1 cellular context compared by ENCODE assay signal in the genomic region with DNA sequence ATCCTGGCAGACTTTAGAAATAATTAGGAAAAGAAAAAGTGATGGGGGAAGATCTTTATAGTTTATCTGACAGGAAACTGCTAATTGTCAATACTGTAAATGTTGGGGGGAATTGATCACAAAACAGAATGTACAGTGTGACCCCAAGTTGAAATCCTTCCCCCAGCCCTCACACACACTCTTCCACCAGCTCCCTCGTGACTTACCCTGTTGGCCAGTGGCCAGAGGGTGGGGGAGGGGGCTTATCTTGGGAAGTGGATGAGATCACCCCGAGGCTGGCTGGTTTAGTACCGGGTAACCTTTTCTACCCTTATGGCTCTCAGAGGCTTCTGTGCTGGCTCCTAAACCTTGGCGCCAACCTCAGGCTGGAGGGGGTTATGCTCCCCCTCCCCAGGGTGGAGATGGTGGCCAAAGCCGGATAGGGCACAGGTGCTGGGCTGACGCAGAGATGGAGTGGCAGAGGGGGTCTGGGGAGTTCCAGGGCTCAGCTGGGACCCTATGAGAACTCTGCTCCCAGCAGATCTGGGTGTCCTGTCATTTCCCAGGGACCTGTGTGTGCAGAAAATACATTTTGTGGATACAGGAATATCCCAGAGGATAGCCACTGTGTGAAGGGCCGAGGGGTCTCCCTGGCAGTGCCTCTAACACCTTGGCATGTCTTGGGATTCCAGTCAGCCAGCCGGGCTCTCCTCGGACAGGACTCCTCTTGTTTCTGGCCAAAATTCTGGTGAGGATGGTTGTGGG.
TF ChIP-seq lines count a peak whose summit lies in the region.

No MANE protein-coding gene starts in this region.

TF ChIP-seq in GM23338, 12 proteins besides CTCF, POLR2A, EP300 and RAD21 (continued from another document):
- TF ChIP-seq, protein P1, sequence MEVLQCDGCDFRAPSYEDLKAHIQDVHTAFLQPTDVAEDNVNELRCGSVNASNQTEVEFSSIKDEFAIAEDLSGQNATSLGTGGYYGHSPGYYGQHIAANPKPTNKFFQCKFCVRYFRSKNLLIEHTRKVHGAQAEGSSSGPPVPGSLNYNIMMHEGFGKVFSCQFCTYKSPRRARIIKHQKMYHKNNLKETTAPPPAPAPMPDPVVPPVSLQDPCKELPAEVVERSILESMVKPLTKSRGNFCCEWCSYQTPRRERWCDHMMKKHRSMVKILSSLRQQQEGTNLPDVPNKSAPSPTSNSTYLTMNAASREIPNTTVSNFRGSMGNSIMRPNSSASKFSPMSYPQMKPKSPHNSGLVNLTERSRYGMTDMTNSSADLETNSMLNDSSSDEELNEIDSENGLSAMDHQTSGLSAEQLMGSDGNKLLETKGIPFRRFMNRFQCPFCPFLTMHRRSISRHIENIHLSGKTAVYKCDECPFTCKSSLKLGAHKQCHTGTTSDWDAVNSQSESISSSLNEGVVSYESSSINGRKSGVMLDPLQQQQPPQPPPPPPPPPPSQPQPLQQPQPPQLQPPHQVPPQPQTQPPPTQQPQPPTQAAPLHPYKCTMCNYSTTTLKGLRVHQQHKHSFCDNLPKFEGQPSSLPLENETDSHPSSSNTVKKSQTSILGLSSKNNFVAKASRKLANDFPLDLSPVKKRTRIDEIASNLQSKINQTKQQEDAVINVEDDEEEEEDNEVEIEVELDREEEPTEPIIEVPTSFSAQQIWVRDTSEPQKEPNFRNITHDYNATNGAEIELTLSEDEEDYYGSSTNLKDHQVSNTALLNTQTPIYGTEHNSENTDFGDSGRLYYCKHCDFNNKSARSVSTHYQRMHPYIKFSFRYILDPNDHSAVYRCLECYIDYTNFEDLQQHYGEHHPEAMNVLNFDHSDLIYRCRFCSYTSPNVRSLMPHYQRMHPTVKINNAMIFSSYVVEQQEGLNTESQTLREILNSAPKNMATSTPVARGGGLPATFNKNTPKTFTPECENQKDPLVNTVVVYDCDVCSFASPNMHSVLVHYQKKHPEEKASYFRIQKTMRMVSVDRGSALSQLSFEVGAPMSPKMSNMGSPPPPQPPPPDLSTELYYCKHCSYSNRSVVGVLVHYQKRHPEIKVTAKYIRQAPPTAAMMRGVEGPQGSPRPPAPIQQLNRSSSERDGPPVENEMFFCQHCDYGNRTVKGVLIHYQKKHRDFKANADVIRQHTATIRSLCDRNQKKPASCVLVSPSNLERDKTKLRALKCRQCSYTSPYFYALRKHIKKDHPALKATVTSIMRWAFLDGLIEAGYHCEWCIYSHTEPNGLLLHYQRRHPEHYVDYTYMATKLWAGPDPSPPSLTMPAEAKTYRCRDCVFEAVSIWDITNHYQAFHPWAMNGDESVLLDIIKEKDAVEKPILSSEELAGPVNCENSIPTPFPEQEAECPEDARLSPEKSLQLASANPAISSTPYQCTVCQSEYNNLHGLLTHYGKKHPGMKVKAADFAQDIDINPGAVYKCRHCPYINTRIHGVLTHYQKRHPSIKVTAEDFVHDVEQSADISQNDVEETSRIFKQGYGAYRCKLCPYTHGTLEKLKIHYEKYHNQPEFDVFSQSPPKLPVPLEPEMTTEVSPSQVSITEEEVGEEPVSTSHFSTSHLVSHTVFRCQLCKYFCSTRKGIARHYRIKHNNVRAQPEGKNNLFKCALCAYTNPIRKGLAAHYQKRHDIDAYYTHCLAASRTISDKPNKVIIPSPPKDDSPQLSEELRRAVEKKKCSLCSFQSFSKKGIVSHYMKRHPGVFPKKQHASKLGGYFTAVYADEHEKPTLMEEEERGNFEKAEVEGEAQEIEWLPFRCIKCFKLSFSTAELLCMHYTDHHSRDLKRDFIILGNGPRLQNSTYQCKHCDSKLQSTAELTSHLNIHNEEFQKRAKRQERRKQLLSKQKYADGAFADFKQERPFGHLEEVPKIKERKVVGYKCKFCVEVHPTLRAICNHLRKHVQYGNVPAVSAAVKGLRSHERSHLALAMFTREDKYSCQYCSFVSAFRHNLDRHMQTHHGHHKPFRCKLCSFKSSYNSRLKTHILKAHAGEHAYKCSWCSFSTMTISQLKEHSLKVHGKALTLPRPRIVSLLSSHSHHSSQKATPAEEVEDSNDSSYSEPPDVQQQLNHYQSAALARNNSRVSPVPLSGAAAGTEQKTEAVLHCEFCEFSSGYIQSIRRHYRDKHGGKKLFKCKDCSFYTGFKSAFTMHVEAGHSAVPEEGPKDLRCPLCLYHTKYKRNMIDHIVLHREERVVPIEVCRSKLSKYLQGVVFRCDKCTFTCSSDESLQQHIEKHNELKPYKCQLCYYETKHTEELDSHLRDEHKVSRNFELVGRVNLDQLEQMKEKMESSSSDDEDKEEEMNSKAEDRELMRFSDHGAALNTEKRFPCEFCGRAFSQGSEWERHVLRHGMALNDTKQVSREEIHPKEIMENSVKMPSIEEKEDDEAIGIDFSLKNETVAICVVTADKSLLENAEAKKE (CRISPR knock-in tag; IDR thresholded peaks at IDR 0.05), result no peak
- TF ChIP-seq NANOG (IDR thresholded peaks at IDR 0.05; ENCODE audit: borderline replicate concordance), result no peak
- TF ChIP-seq CREB1 (CRISPR knock-in tag; IDR thresholded peaks at IDR 0.05; ENCODE audit: low read depth), result no peak
- no peak for TF ChIP-seq ZNF114 (CRISPR knock-in tag; IDR thresholded peaks at IDR 0.05)
- TF ChIP-seq, protein P2, sequence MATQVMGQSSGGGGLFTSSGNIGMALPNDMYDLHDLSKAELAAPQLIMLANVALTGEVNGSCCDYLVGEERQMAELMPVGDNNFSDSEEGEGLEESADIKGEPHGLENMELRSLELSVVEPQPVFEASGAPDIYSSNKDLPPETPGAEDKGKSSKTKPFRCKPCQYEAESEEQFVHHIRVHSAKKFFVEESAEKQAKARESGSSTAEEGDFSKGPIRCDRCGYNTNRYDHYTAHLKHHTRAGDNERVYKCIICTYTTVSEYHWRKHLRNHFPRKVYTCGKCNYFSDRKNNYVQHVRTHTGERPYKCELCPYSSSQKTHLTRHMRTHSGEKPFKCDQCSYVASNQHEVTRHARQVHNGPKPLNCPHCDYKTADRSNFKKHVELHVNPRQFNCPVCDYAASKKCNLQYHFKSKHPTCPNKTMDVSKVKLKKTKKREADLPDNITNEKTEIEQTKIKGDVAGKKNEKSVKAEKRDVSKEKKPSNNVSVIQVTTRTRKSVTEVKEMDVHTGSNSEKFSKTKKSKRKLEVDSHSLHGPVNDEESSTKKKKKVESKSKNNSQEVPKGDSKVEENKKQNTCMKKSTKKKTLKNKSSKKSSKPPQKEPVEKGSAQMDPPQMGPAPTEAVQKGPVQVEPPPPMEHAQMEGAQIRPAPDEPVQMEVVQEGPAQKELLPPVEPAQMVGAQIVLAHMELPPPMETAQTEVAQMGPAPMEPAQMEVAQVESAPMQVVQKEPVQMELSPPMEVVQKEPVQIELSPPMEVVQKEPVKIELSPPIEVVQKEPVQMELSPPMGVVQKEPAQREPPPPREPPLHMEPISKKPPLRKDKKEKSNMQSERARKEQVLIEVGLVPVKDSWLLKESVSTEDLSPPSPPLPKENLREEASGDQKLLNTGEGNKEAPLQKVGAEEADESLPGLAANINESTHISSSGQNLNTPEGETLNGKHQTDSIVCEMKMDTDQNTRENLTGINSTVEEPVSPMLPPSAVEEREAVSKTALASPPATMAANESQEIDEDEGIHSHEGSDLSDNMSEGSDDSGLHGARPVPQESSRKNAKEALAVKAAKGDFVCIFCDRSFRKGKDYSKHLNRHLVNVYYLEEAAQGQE (IDR thresholded peaks at IDR 0.05; ENCODE audit: unreplicated experiment), result no peak
- TF ChIP-seq ZNF331 (CRISPR knock-in tag; IDR thresholded peaks at IDR 0.05; ENCODE audit: low read depth), result no peak
